17 cellular contexts compared by ENCODE assay signal in the genomic region with DNA sequence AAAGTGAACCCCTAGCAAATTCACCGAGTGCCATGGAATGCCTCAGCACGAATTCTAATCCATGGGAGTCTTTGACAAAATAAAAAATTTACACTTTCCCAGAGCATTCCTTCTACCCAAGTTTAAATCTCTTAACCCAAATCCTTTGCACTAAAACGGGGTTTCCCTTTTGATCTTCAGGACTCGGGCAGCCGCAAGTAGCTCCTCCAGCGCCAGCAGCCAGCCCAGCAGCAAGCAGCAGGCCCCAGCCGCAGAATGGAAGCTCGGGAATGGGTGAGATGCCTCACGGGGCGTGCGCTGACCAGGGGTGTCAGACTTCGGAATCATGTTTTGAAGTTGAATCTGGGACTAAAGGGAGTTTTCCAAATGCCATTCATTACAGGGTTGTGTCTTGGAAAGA. TPM values are rescaled to one million over a fixed set of nuclear protein-coding genes. Genes with fewer than 3 reads are reported as not detected.
A peak's percentile ranks its signal among the peaks of the same experiment; 100 is the strongest.
DNase-seq lines count a peak whose midpoint lies in the region; ATAC-seq and TF ChIP-seq lines count a peak whose summit lies in the region.
"Had no signal": no experiment of that assay in that cellular context is flagged by ENCODE, and none has a peak within 500 bp of the region (broad histone marks: within the 10 kb centered on the region; RNA-seq: fewer than 3 reads in every experiment).

No MANE protein-coding gene starts in this region.

- H3K36me3 Mint-ChIP-seq in activated CD4-positive, alpha-beta T cell treated with anti-CD3 and anti-CD28 coated beads, Interleukin-2, amount 10 ng/mL, durations not matched to agents 24 days and 14 days (ENCODE audit: low read depth) = peaks cover 59% of the 10 kb centered on the region
- H3K36me3 Mint-ChIP-seq in CD4-positive, alpha-beta T cell (ENCODE audit: low read depth) = peaks cover 48% of the 10 kb centered on the region
- peaks cover 69% of the 10 kb centered on the region for H3K36me3 Mint-ChIP-seq in activated CD4-positive, alpha-beta memory T cell treated with anti-CD3 and anti-CD28 coated beads, Interleukin-2, amount 10 ng/mL, durations not matched to agents 7 days and 5 days (ENCODE audit: low read depth)
- peaks cover 65 to 78% of the 10 kb centered on the region in 2 donors for H3K36me3 Mint-ChIP-seq in CD14-positive monocyte

- H3K79me2 ChIP-seq in osteoblast (ENCODE audit: insufficient read depth, low read length) = no peaks in the 10 kb centered on the region

- H3K9me3 Mint-ChIP-seq in activated CD4-positive, alpha-beta T cell treated with anti-CD3 and anti-CD28 coated beads, Interleukin-2, amount 10 ng/mL, durations not matched to agents 24 days and 14 days = no peaks in the 10 kb centered on the region
- no peaks in the 10 kb centered on the region for H3K9me3 Mint-ChIP-seq in CD4-positive, alpha-beta T cell
- no peaks in the 10 kb centered on the region for H3K9me3 Mint-ChIP-seq in activated CD4-positive, alpha-beta memory T cell treated with anti-CD3 and anti-CD28 coated beads, Interleukin-2, amount 10 ng/mL, durations not matched to agents 7 days and 5 days
- no peaks in the 10 kb centered on the region for H3K9me3 Mint-ChIP-seq in CD14-positive monocyte

- peaks cover 17% of the 10 kb centered on the region for H3K36me3 ChIP-seq in effector memory CD4-positive, alpha-beta T cell (ENCODE audit: control insufficient read depth, insufficient read depth, low read length)
- peaks cover 32% of the 10 kb centered on the region for H3K36me3 ChIP-seq in osteoblast (ENCODE audit: insufficient read depth, low read length)

- H4K20me1 ChIP-seq in osteoblast (ENCODE audit: insufficient read depth, low read length) = no peaks in the 10 kb centered on the region

- no peaks in the 10 kb centered on the region for H3K9me3 ChIP-seq in CD4-positive, alpha-beta T cell (ENCODE audit: control insufficient read depth, low read length)
- H3K9me3 ChIP-seq in effector memory CD4-positive, alpha-beta T cell (ENCODE audit: control insufficient read depth, low read length) = no peaks in the 10 kb centered on the region
- no peaks in the 10 kb centered on the region for H3K9me3 ChIP-seq in osteoblast (ENCODE audit: low read depth, low read length)
- H3K9me3 ChIP-seq: left lung, SJSA1, thoracic aorta had no signal

- no peak overlapping the region for H3K4me2 ChIP-seq in osteoblast (ENCODE audit: insufficient read depth, low read length)

- H3K27ac ChIP-seq in CD4-positive, alpha-beta T cell (ENCODE audit: low read depth, low read length) = peak overlapping the region; percentile 58
- peak overlapping the region; percentile 82 for H3K27ac ChIP-seq in effector memory CD4-positive, alpha-beta T cell (ENCODE audit: insufficient read depth, low read length, poor library complexity, severe bottlenecking)
- H3K27ac ChIP-seq in osteoblast (ENCODE audit: low read depth, low read length) = no peak overlapping the region
- H3K27ac ChIP-seq: left lung, SJSA1, thoracic aorta had no signal

- H2AFZ ChIP-seq in osteoblast (ENCODE audit: low read length) = no peak overlapping the region

- H3K4me1 ChIP-seq in effector memory CD4-positive, alpha-beta T cell (ENCODE audit: control insufficient read depth, insufficient read depth, low read length, poor library complexity, severe bottlenecking) = peaks cover 37% of the 10 kb centered on the region
- no peaks in the 10 kb centered on the region for H3K4me1 ChIP-seq in osteoblast (ENCODE audit: insufficient read depth, low read length)
- H3K4me1 ChIP-seq: left lung, SJSA1 had no signal

- H3K27ac Mint-ChIP-seq in activated CD4-positive, alpha-beta T cell treated with anti-CD3 and anti-CD28 coated beads, Interleukin-2, amount 10 ng/mL, durations not matched to agents 24 days and 14 days = peak overlapping the region; percentile 92
- H3K27ac Mint-ChIP-seq in CD4-positive, alpha-beta T cell = peak overlapping the region; percentile 84
- peak overlapping the region; percentile 81 for H3K27ac Mint-ChIP-seq in activated CD4-positive, alpha-beta memory T cell treated with anti-CD3 and anti-CD28 coated beads, Interleukin-2, amount 10 ng/mL, durations not matched to agents 7 days and 5 days
- no peak overlapping the region for H3K27ac Mint-ChIP-seq in CD14-positive monocyte

- intact Hi-C loops in activated CD4-positive, alpha-beta T cell treated with anti-CD3 and anti-CD28 coated beads, Interleukin-2, amount 10 ng/mL, durations not matched to agents 24 days and 14 days (cut with micrococcal nuclease) = loop anchor here (5.0 kb wide), 2 partner anchors 215 to 395 kb away; no protein-coding TSS in a partner anchor
- intact Hi-C loops in CD4-positive, alpha-beta T cell (cut with DNase I, micrococcal nuclease) = loop anchor here in 1 of 2 experiments (5.0 kb wide), 2 partner anchors 45 to 160 kb away; partner anchors contain the start of genes DPH1 and SMYD4
- intact Hi-C loops in left colon (cut with DNase I, micrococcal nuclease) (no loop called here), CD14-positive monocyte (cut with micrococcal nuclease) (no loop called here)

- no peaks in the 10 kb centered on the region for H3K27me3 Mint-ChIP-seq in activated CD4-positive, alpha-beta T cell treated with anti-CD3 and anti-CD28 coated beads, Interleukin-2, amount 10 ng/mL, durations not matched to agents 24 days and 14 days
- H3K27me3 Mint-ChIP-seq in CD4-positive, alpha-beta T cell = no peaks in the 10 kb centered on the region
- no peaks in the 10 kb centered on the region for H3K27me3 Mint-ChIP-seq in activated CD4-positive, alpha-beta memory T cell treated with anti-CD3 and anti-CD28 coated beads, Interleukin-2, amount 10 ng/mL, durations not matched to agents 7 days and 5 days
- H3K27me3 Mint-ChIP-seq in CD14-positive monocyte (ENCODE audit: low read depth in 3 of 3) = no peaks in the 10 kb centered on the region

- ATAC-seq in CD4-positive, alpha-beta T cell (ENCODE audit: poor library complexity) = no peak
- no peak for ATAC-seq in left colon
- ATAC-seq: left lung had no signal

- peak; percentile 71 for DNase-seq in activated CD4-positive, alpha-beta T cell treated with anti-CD3 and anti-CD28 coated beads, Interleukin-2, amount 10 ng/mL, durations not matched to agents 24 days and 14 days
- DNase-seq in activated CD4-positive, alpha-beta T cell treated with anti-CD3 and anti-CD28 coated beads, Interleukin-2, amount 50 U/mL, for 4 hours = no peak
- DNase-seq in CD4-positive, alpha-beta T cell = no peak
- no peak for DNase-seq in activated CD4-positive, alpha-beta memory T cell treated with anti-CD3 and anti-CD28 coated beads, Interleukin-2, amount 10 ng/mL, durations not matched to agents 7 days and 5 days
- no peak for DNase-seq in effector memory CD4-positive, alpha-beta T cell
- DNase-seq in osteoblast (ENCODE audit: insufficient read length, low spot score, missing footprints) = no peak
- no peak for DNase-seq in left colon
- DNase-seq in CD14-positive monocyte (ENCODE audit: low spot score) = no peak
- DNase-seq: GDM1, Kasumi-1, left lung, mesenchymal stem cell, MV-4-11, occipital lobe, RPMI8226 had no signal

- peak overlapping the region; percentile 72 for H3K4me3 Mint-ChIP-seq in activated CD4-positive, alpha-beta T cell treated with anti-CD3 and anti-CD28 coated beads, Interleukin-2, amount 10 ng/mL, durations not matched to agents 24 days and 14 days
- peak overlapping the region; percentile 82 for H3K4me3 Mint-ChIP-seq in CD4-positive, alpha-beta T cell
- H3K4me3 Mint-ChIP-seq in activated CD4-positive, alpha-beta memory T cell treated with anti-CD3 and anti-CD28 coated beads, Interleukin-2, amount 10 ng/mL, durations not matched to agents 7 days and 5 days = no peak overlapping the region
- H3K4me3 Mint-ChIP-seq in CD14-positive monocyte = no peak overlapping the region

- no peaks in the 10 kb centered on the region for H3K27me3 ChIP-seq in CD4-positive, alpha-beta T cell (ENCODE audit: control insufficient read depth, insufficient read depth, low read length)
- no peaks in the 10 kb centered on the region for H3K27me3 ChIP-seq in effector memory CD4-positive, alpha-beta T cell (replicated peaks; ENCODE audit: control insufficient read depth, insufficient read depth, low read length, poor library complexity, severe bottlenecking)
- no peaks in the 10 kb centered on the region for H3K27me3 ChIP-seq in osteoblast (ENCODE audit: insufficient read depth, low read length)
- H3K27me3 ChIP-seq: left lung, SJSA1 had no signal

- POLR2A ChIA-PET in CD4-positive, alpha-beta T cell (lab: Charles Lee) = interaction anchor here (1.0 to 3.5 kb wide), 3 partner anchors 42 to 188 kb away, joined by 3 to 16 read pairs (median 3); partner anchors contain the start of genes RPA1 and SMYD4
- POLR2A ChIA-PET in activated CD4-positive, alpha-beta memory T cell treated with anti-CD3 and anti-CD28 coated beads, Interleukin-2, amount 10 ng/mL, durations not matched to agents 7 days and 5 days (lab: Charles Lee) = interaction anchor here (2.9 to 3.9 kb wide), 2 partner anchors 42 to 155 kb away, joined by 13 to 37 read pairs; partner anchors contain the start of genes RPA1 and SMYD4

- CTCF ChIA-PET in CD4-positive, alpha-beta T cell (lab: Charles Lee) = interaction anchor here (1.2 to 2.6 kb wide), 2 partner anchors 10 to 223 kb away, joined by 5 to 6 read pairs; no protein-coding TSS in a partner anchor
- CTCF ChIA-PET in activated CD4-positive, alpha-beta memory T cell treated with anti-CD3 and anti-CD28 coated beads, Interleukin-2, amount 10 ng/mL, durations not matched to agents 7 days and 5 days (lab: Charles Lee) = interaction anchor here (1.0 kb wide), 1 partner anchor 223 kb away, joined by 3 read pairs; the partner anchor contains the start of gene RILP

- no peak for TF ChIP-seq CTCF in CD4-positive, alpha-beta T cell (IDR thresholded peaks at IDR 0.05)
- no peak for TF ChIP-seq CTCF in osteoblast (IDR thresholded peaks at IDR 0.05; ENCODE audit: extremely low read depth, low read depth, low read length)
- TF ChIP-seq CTCF in CD14-positive monocyte (IDR thresholded peaks at IDR 0.05) = no peak

- H3K4me3 ChIP-seq in effector memory CD4-positive, alpha-beta T cell (ENCODE audit: insufficient read depth, low read depth, low read length, poor library complexity, severe bottlenecking) = no peak overlapping the region
- H3K4me3 ChIP-seq in osteoblast (ENCODE audit: insufficient read depth, low read length) = no peak overlapping the region
- H3K4me3 ChIP-seq: left lung, SJSA1, thoracic aorta had no signal

- H3K4me1 Mint-ChIP-seq in activated CD4-positive, alpha-beta T cell treated with anti-CD3 and anti-CD28 coated beads, Interleukin-2, amount 10 ng/mL, durations not matched to agents 24 days and 14 days = peaks cover 78% of the 10 kb centered on the region
- peaks cover 45% of the 10 kb centered on the region for H3K4me1 Mint-ChIP-seq in CD4-positive, alpha-beta T cell (ENCODE audit: low read depth)
- peaks cover 68% of the 10 kb centered on the region for H3K4me1 Mint-ChIP-seq in activated CD4-positive, alpha-beta memory T cell treated with anti-CD3 and anti-CD28 coated beads, Interleukin-2, amount 10 ng/mL, durations not matched to agents 7 days and 5 days
- H3K4me1 Mint-ChIP-seq in CD14-positive monocyte = no peaks in the 10 kb centered on the region

RNA-seq across cellular contexts. Expression of gene RPA1, which starts 42.4 kb away (rescaled TPM):
- total RNA-seq in activated CD4-positive, alpha-beta T cell treated with anti-CD3 and anti-CD28 coated beads, Interleukin-2, amount 10 ng/mL, durations not matched to agents 24 days and 14 days = 234 and 238 TPM in 2 replicates
- 10 to 100 TPM; 38.6 to 38.7 TPM for total RNA-seq in CD4-positive, alpha-beta T cell
- total RNA-seq in activated CD4-positive, alpha-beta memory T cell treated with anti-CD3 and anti-CD28 coated beads, Interleukin-2, amount 10 ng/mL, durations not matched to agents 7 days and 5 days = 100 to 1,000 TPM; 176 to 186 TPM
- 14.1 and 14.8 TPM in 2 replicates for total RNA-seq in osteoblast
- total RNA-seq in left colon = 10 to 100 TPM; 57.2 to 69.6 TPM
- 10 to 100 TPM; 23.8 to 27.4 TPM for polyA plus RNA-seq in CD14-positive monocyte

RNA-seq across cellular contexts. Expression of gene SMYD4, which starts 42.6 kb away (rescaled TPM):
- 27.1 and 30.7 TPM in 2 replicates for total RNA-seq in activated CD4-positive, alpha-beta T cell treated with anti-CD3 and anti-CD28 coated beads, Interleukin-2, amount 10 ng/mL, durations not matched to agents 24 days and 14 days
- 10 to 100 TPM in 1 of 2 experiments, 1 to 10 TPM in 1; 9.3 to 10.6 TPM for total RNA-seq in CD4-positive, alpha-beta T cell
- total RNA-seq in activated CD4-positive, alpha-beta memory T cell treated with anti-CD3 and anti-CD28 coated beads, Interleukin-2, amount 10 ng/mL, durations not matched to agents 7 days and 5 days = 10 to 100 TPM; 27.4 to 29.3 TPM
- total RNA-seq in osteoblast = 10.1 and 10.6 TPM in 2 replicates
- 10 to 100 TPM in 1 of 2 donors, 1 to 10 TPM in 1; 10.0 to 13.6 TPM for total RNA-seq in left colon
- polyA plus RNA-seq in CD14-positive monocyte = 1 to 10 TPM; 3.2 to 6.1 TPM

Comparison
In these comparisons a context has a peak if more than half of its experiments do, and no peak if none do; other contexts are left out.
1. H3K27ac Mint-ChIP-seq: peak in activated CD4-positive, alpha-beta T cell treated with anti-CD3 and anti-CD28 coated beads, Interleukin-2, amount 10 ng/mL, durations not matched to agents 24 days and 14 days (single experiment), CD4-positive, alpha-beta T cell (single experiment) and activated CD4-positive, alpha-beta memory T cell treated with anti-CD3 and anti-CD28 coated beads, Interleukin-2, amount 10 ng/mL, durations not matched to agents 7 days and 5 days (single experiment); none in CD14-positive monocyte (0 of 7).
2. H3K4me3 Mint-ChIP-seq: peak in activated CD4-positive, alpha-beta T cell treated with anti-CD3 and anti-CD28 coated beads, Interleukin-2, amount 10 ng/mL, durations not matched to agents 24 days and 14 days (single experiment) and CD4-positive, alpha-beta T cell (single experiment); none in activated CD4-positive, alpha-beta memory T cell treated with anti-CD3 and anti-CD28 coated beads, Interleukin-2, amount 10 ng/mL, durations not matched to agents 7 days and 5 days (single experiment) and CD14-positive monocyte (0 of 2).